In genomic region chr15:77626002-77626401, GRCh38 we compare ENCODE assay signal across 25 cellular contexts. TPM values are rescaled to one million over a fixed set of nuclear protein-coding genes. Genes with fewer than 3 reads are reported as not detected.
DNase-seq lines count a peak whose midpoint lies in the region; ATAC-seq, FAIRE-seq and TF ChIP-seq lines count a peak whose summit lies in the region.
"Had no signal": no experiment of that assay in that cellular context is flagged by ENCODE, and none has a peak within 500 bp of the region (broad histone marks: within the 10 kb centered on the region; RNA-seq: fewer than 3 reads in every experiment).

No MANE protein-coding gene starts in this region.

- H3K4me1 ChIP-seq in left ventricle myocardium inferior (peaks cover 4% of the 10 kb centered on the region), HepG2 (ENCODE audit: insufficient read depth, low read length) (peaks cover 30% of the 10 kb centered on the region), right lobe of liver (no peaks in the 10 kb centered on the region), H1 (replicated peaks in 1 of 4; ENCODE audit: control insufficient read depth in 3 of 4, insufficient read depth in 4 of 4, low read length in 3 of 4) (peaks cover 27 to 71% (median 57%) of the 10 kb centered on the region in 4 experiments), osteoblast (ENCODE audit: insufficient read depth, low read length) (no peaks in the 10 kb centered on the region)

- peak overlapping the region; percentile 56 for H4K91ac ChIP-seq in H1 (replicated peaks; ENCODE audit: insufficient read length, low read length)

- no peak overlapping the region for H3K27ac Mint-ChIP-seq in MCF 10A (ENCODE audit: low read depth, unreplicated experiment)
- H3K27ac Mint-ChIP-seq: CD4-positive, alpha-beta memory T cell; CD4-positive, CD25-positive, alpha-beta regulatory T cell; CD8-positive, alpha-beta memory T cell had no signal

- no peak overlapping the region for H3K4ac ChIP-seq in H1 (replicated peaks; ENCODE audit: insufficient read length, low read depth, low read length)

- no peak overlapping the region for H2BK15ac ChIP-seq in H1 (ENCODE audit: low read length)

- no peak overlapping the region for H2BK120ac ChIP-seq in H1 (replicated peaks; ENCODE audit: low read depth, low read length)

- H3K4me2 ChIP-seq in HepG2 (ENCODE audit: low read depth, low read length) (no peak overlapping the region), H1 (ENCODE audit: insufficient read depth in 1 of 2, low read depth in 2 of 2, low read length in 2 of 2) (no peak overlapping the region), osteoblast (ENCODE audit: insufficient read depth, low read length) (no peak overlapping the region)
- H3K4me2 ChIP-seq: A549, BLaER1 had no signal

- H2AK5ac ChIP-seq in H1 (ENCODE audit: low read depth, low read length) = no peak overlapping the region

- no peak for ATAC-seq in Right ventricle myocardium inferior
- no peak for ATAC-seq in HepG2
- no peak for ATAC-seq in right lobe of liver
- ATAC-seq: A549 had no signal

- H3K27me3 ChIP-seq in left ventricle myocardium inferior (ENCODE audit: low read depth) (peaks cover 10% of the 10 kb centered on the region), HepG2 (ENCODE audit: control insufficient read depth in 1 of 2, insufficient read depth in 2 of 2, low read length in 2 of 2) (peaks cover 6 to 12% of the 10 kb centered on the region in 2 experiments; a peak in 4 of 5 replicates), right lobe of liver (no peaks in the 10 kb centered on the region), H1 (replicated peaks in 1 of 4; ENCODE audit: control insufficient read depth in 3 of 4, extremely low read depth in 1 of 4, insufficient read depth in 3 of 4, low read length in 3 of 4) (no peaks in the 10 kb centered on the region), osteoblast (ENCODE audit: insufficient read depth, low read length) (peaks cover 25% of the 10 kb centered on the region)
- H3K27me3 ChIP-seq: BE2C had no signal

- no peak overlapping the region for H3K4me3 ChIP-seq in left ventricle myocardium inferior
- no peak overlapping the region for H3K4me3 ChIP-seq in HepG2 (replicated peaks in 1 of 3; ENCODE audit: insufficient read depth in 1 of 3, low read depth in 2 of 3, low read length in 3 of 3)
- H3K4me3 ChIP-seq in right lobe of liver = no peak overlapping the region
- no peak overlapping the region for H3K4me3 ChIP-seq in H1 (ENCODE audit: extremely low read depth in 1 of 4, insufficient read depth in 2 of 4, low read depth in 3 of 4, low read length in 4 of 4)
- no peak overlapping the region for H3K4me3 ChIP-seq in osteoblast (ENCODE audit: insufficient read depth, low read length)
- H3K4me3 ChIP-seq: A549, BLaER1 had no signal

- no peak overlapping the region for H4K5ac ChIP-seq in H1 (ENCODE audit: insufficient read length, low read depth, low read length)

- H3K18ac ChIP-seq in H1 (ENCODE audit: extremely low read depth, low read length) = no peak overlapping the region

- no peaks in the 10 kb centered on the region for H3K9me3 Mint-ChIP-seq in MCF 10A (ENCODE audit: unreplicated experiment)
- H3K9me3 Mint-ChIP-seq: CD4-positive, alpha-beta memory T cell; CD8-positive, alpha-beta memory T cell had no signal

- H3K4me1 Mint-ChIP-seq in MCF 10A (ENCODE audit: insufficient read depth, unreplicated experiment) = no peaks in the 10 kb centered on the region
- H3K4me1 Mint-ChIP-seq: CD14-positive monocyte; CD4-positive, alpha-beta memory T cell; CD4-positive, CD25-positive, alpha-beta regulatory T cell; CD8-positive, alpha-beta memory T cell had no signal

- H3K79me1 ChIP-seq in H1 (ENCODE audit: low read depth, low read length) = peaks cover 17% of the 10 kb centered on the region

- no peak overlapping the region for H3K23ac ChIP-seq in H1 (ENCODE audit: insufficient read length)

- TF ChIP-seq RAD21 in HepG2 (CRISPR knock-in tag; IDR thresholded peaks at IDR 0.05) (no peak), H1 (IDR thresholded peaks at IDR 0.05 in 1 of 2, conservative IDR thresholded peaks at IDR 0.05 in 1 of 2; ENCODE audit: low read depth in 2 of 2, low read length in 2 of 2) (no peak)

- H3K9me3 ChIP-seq in left ventricle myocardium inferior (replicated peaks) (no peaks in the 10 kb centered on the region), HepG2 (ENCODE audit: low read length) (no peaks in the 10 kb centered on the region), right lobe of liver (no peaks in the 10 kb centered on the region), H1 (ENCODE audit: insufficient read depth in 2 of 2, low read depth in 1 of 2, low read length in 1 of 2) (no peaks in the 10 kb centered on the region), osteoblast (ENCODE audit: low read depth, low read length) (no peaks in the 10 kb centered on the region)
- H3K9me3 ChIP-seq: A549, BE2C, BLaER1 had no signal

- H3K36me3 ChIP-seq in left ventricle myocardium inferior (no peaks in the 10 kb centered on the region), HepG2 (replicated peaks in 1 of 2; ENCODE audit: control insufficient read depth in 1 of 2, insufficient read depth in 2 of 2, low read length in 2 of 2) (no peaks in the 10 kb centered on the region), right lobe of liver (no peaks in the 10 kb centered on the region), H1 (ENCODE audit: control insufficient read depth in 2 of 4, insufficient read depth in 4 of 4, low read length in 3 of 4) (peaks cover 0 to 4% (median 0%) of the 10 kb centered on the region in 4 experiments; a peak in 2 of 8 replicates), osteoblast (ENCODE audit: insufficient read depth, low read length) (no peaks in the 10 kb centered on the region)
- H3K36me3 ChIP-seq: BE2C, BLaER1 had no signal

- no peaks in the 10 kb centered on the region for H3K36me3 Mint-ChIP-seq in MCF 10A (ENCODE audit: insufficient read depth, unreplicated experiment)
- H3K36me3 Mint-ChIP-seq: CD14-positive monocyte; CD4-positive, alpha-beta memory T cell; CD4-positive, CD25-positive, alpha-beta regulatory T cell; CD8-positive, alpha-beta memory T cell had no signal

- H4K20me1 ChIP-seq in HepG2 (ENCODE audit: insufficient read depth, low read length) = no peaks in the 10 kb centered on the region
- peaks cover 3 to 10% of the 10 kb centered on the region in 2 experiments for H4K20me1 ChIP-seq in H1 (replicated peaks in 1 of 2; ENCODE audit: control insufficient read depth in 1 of 2, insufficient read depth in 2 of 2, low read length in 2 of 2)
- H4K20me1 ChIP-seq in osteoblast (ENCODE audit: insufficient read depth, low read length) = no peaks in the 10 kb centered on the region

- no peak overlapping the region for H3K27ac ChIP-seq in left ventricle myocardium inferior (replicated peaks)
- H3K27ac ChIP-seq in HepG2 (ENCODE audit: extremely low read length, insufficient read depth, low read length) = no peak overlapping the region
- no peak overlapping the region for H3K27ac ChIP-seq in right lobe of liver
- H3K27ac ChIP-seq in H1 (ENCODE audit: low read depth, low read length) = no peak overlapping the region
- H3K27ac ChIP-seq in osteoblast (ENCODE audit: low read depth, low read length) = no peak overlapping the region
- H3K27ac ChIP-seq: 22Rv1, A549, BLaER1 had no signal

- TF ChIP-seq EP300 in HepG2 (IDR thresholded peaks at IDR 0.05; ENCODE audit: low read depth in 2 of 2, low read length in 2 of 2) (no peak), HepG2 (CRISPR knock-in tag; IDR thresholded peaks at IDR 0.05; ENCODE audit: borderline replicate concordance) (no peak), H1 (IDR thresholded peaks at IDR 0.05; ENCODE audit: borderline replicate concordance in 1 of 2, low read depth in 2 of 2, low read length in 2 of 2) (no peak)

- no peak for TF ChIP-seq POLR2A in HepG2 (IDR thresholded peaks at IDR 0.05; ENCODE audit: insufficient read depth in 1 of 2, low read depth in 2 of 2, low read length in 2 of 2)
- no peak for TF ChIP-seq POLR2A in right lobe of liver (IDR thresholded peaks at IDR 0.05)
- no peak for TF ChIP-seq POLR2A in H1 (IDR thresholded peaks at IDR 0.05; ENCODE audit: control extremely low read depth in 1 of 2, low read depth in 2 of 2, low read length in 2 of 2)

- H2BK12ac ChIP-seq in H1 (ENCODE audit: low read depth, low read length) = 0 out of 2 replicates have a peak overlapping the region, but pooled peaks have one; percentile 13

- H3K23me2 ChIP-seq in H1 (ENCODE audit: low read depth, low read length) = peaks cover 5% of the 10 kb centered on the region; the same call in 1 of the 2 replicates

- DNase-seq in Right ventricle myocardium inferior (ENCODE audit: missing footprints) (peak; percentile 65), left ventricle myocardium inferior (no peak), HepG2 (ENCODE audit: low spot score) (no peak), right lobe of liver (no peak), H1 (ENCODE audit: low read depth in 1 of 2, low spot score in 2 of 2) (no peak), osteoblast (ENCODE audit: insufficient read length, low spot score, missing footprints) (peak; percentile 64), MCF 10A (ENCODE audit: unreplicated experiment) (no peak), T1000 (lab: John Stamatoyannopoulos, UW) (no peak)
- DNase-seq: ACHN; BE2C; C1 segment of cervical spinal cord; CD4-positive, alpha-beta memory T cell; CD4-positive, CD25-positive, alpha-beta regulatory T cell; CD8-positive, alpha-beta memory T cell; COR-L47; DMS79 treated with DMSO at 0.1 percent for 48 hours; GF-D8 had no signal

- peak overlapping the region; percentile 11; the same call in 1 of the 2 replicates for H2BK20ac ChIP-seq in H1 (ENCODE audit: low read length)

- H3K4me3 Mint-ChIP-seq in MCF 10A (ENCODE audit: unreplicated experiment) = no peak overlapping the region
- H3K4me3 Mint-ChIP-seq: CD14-positive monocyte; CD4-positive, alpha-beta memory T cell; CD4-positive, CD25-positive, alpha-beta regulatory T cell; CD8-positive, alpha-beta memory T cell had no signal

- H3K14ac ChIP-seq in H1 (ENCODE audit: insufficient read length) = no peak overlapping the region

- H3K56ac ChIP-seq in H1 (replicated peaks; ENCODE audit: insufficient read length, low read depth, low read length) = no peak overlapping the region

- no peak for FAIRE-seq in HepG2 (lab: Jason Lieb, UNC)
- no peak for FAIRE-seq in H1 (lab: Jason Lieb, UNC)
- FAIRE-seq: A549, G401.6, GM12891, GM18507 had no signal

- H2AFZ ChIP-seq in HepG2 (ENCODE audit: low read length) (no peak overlapping the region), H1 (ENCODE audit: low read length) (no peak overlapping the region), osteoblast (ENCODE audit: low read length) (no peak overlapping the region)

- in situ Hi-C loops in HepG2 (cut with HindIII; ENCODE audit: extremely low pct_ligation_motif_present, low pct_unique_long_range_greater_than_20kb) = loop anchor here (25.0 kb wide), 1 partner anchor 186 kb away; no protein-coding TSS in a partner anchor

- 0 out of 2 replicates have a peak overlapping the region, but pooled peaks have one; percentile 38 for H2BK5ac ChIP-seq in H1 (ENCODE audit: low read depth, low read length)

- POLR2A ChIA-PET in HepG2 (lab: Yijun Ruan, JAX) (no interaction called here), H1 (lab: Charles Lee; ENCODE audit: partially characterized antibody) (interaction anchor here (1.6 to 11.2 kb wide), 3 partner anchors 5 to 19 kb away, joined by 5 to 142 read pairs (median 40); partner anchors contain the start of gene LINGO1), MCF 10A (lab: Yijun Ruan, JAX) (no interaction called here)

- H3K79me2 ChIP-seq in HepG2 (ENCODE audit: insufficient read depth, low read length) = no peaks in the 10 kb centered on the region
- peaks cover 12 to 85% of the 10 kb centered on the region in 2 experiments for H3K79me2 ChIP-seq in H1 (ENCODE audit: control insufficient read depth in 1 of 2, insufficient read depth in 2 of 2, low read length in 2 of 2)
- no peaks in the 10 kb centered on the region for H3K79me2 ChIP-seq in osteoblast (ENCODE audit: insufficient read depth, low read length)

- H3K9ac ChIP-seq in HepG2 (ENCODE audit: insufficient read depth, low read depth, low read length) (no peak overlapping the region), H1 (replicated peaks in 1 of 4; ENCODE audit: extremely low read depth in 1 of 4, low read depth in 3 of 4, low read length in 3 of 4) (no peak overlapping the region)
- H3K9ac ChIP-seq: BLaER1 had no signal

- intact Hi-C loops in Right ventricle myocardium inferior (cut with DNase I) (no loop called here), left ventricle myocardium inferior (cut with micrococcal nuclease) (no loop called here), HepG2 (cut with micrococcal nuclease; ENCODE audit: unreplicated experiment) (no loop called here), right lobe of liver (cut with DNase I) (no loop called here), MCF 10A (cut with micrococcal nuclease) (no loop called here)

- no peak for TF ChIP-seq CTCF in left ventricle myocardium inferior (IDR thresholded peaks at IDR 0.05; ENCODE audit: borderline replicate concordance)
- no peak for TF ChIP-seq CTCF in HepG2 (CRISPR knock-in tag; IDR thresholded peaks at IDR 0.05)
- TF ChIP-seq CTCF in right lobe of liver (IDR thresholded peaks at IDR 0.05) = no peak
- TF ChIP-seq CTCF in H1 (IDR thresholded peaks at IDR 0.05; ENCODE audit: control extremely low read depth in 1 of 3, insufficient read depth in 1 of 3, low read depth in 1 of 3, low read length in 3 of 3) = no peak
- no peak for TF ChIP-seq CTCF in osteoblast (IDR thresholded peaks at IDR 0.05; ENCODE audit: extremely low read depth, low read depth, low read length)
- TF ChIP-seq CTCF in MCF 10A (IDR thresholded peaks at IDR 0.05; ENCODE audit: unreplicated experiment) = no peak

- BruUV-seq in HepG2 (replicated peaks; lab: Mats Ljungman, UMichigan) = no TSS peak
- no TSS peak for BruUV-seq in MCF 10A (replicated peaks; lab: Mats Ljungman, UMichigan)

- H4K8ac ChIP-seq in H1 (ENCODE audit: extremely low read depth, insufficient read depth, low read length) = no peak overlapping the region

- peaks cover 27% of the 10 kb centered on the region for H3K27me3 Mint-ChIP-seq in MCF 10A (ENCODE audit: insufficient read depth, unreplicated experiment)

- WGBS in HepG2 (ENCODE audit: low lambda C conversion rate) = 28% methylated on average over 3 of the region's 3 CpGs
- no CpG with 5 or more reads among the region's 3 CpGs for WGBS in right lobe of liver (ENCODE audit: insufficient coverage, low coverage, low lambda C conversion rate, missing lambda C conversion rate)
- WGBS in H1 (ENCODE audit: extremely low coverage in 1 of 2, insufficient coverage in 1 of 2, insufficient read length in 1 of 2, insufficient replicate concordance in 2 of 2, low coverage in 1 of 2, low lambda C conversion rate in 2 of 2, missing lambda C conversion rate in 1 of 2), 2 experiments = 90% methylated on average over 3 of the region's 3 CpGs; no CpG with 5 or more reads in 1 of the 2 experiments

- CTCF ChIA-PET in HepG2 (lab: Yijun Ruan, JAX; ENCODE audit: low intra/inter-chr PET ratio, low total read pairs) (no interaction called here), H1 (lab: Charles Lee; ENCODE audit: partially characterized antibody) (interaction anchor here (0.8 to 13.6 kb wide), 6 partner anchors 9 to 195 kb away, joined by 3 to 244 read pairs (median 51); partner anchors contain the start of gene LINGO1), MCF 10A (lab: Yijun Ruan, JAX) (interaction anchor here (0.5 to 1.6 kb wide), 6 partner anchors 8 to 249 kb away, joined by 3 to 11 read pairs (median 3); no protein-coding TSS in a partner anchor)

RNA-seq across cellular contexts. Expression of gene LINGO1, which starts 6.7 kb away (rescaled TPM):
- total RNA-seq in Right ventricle myocardium inferior = 0.78 TPM
- total RNA-seq in left ventricle myocardium inferior = 0.96 TPM
- not detected in 2 replicates for total RNA-seq in HepG2 (2016; rRNA removed; fragmentation: Illumina TruSeq; extraction: Trizol)
- total RNA-seq in HepG2 (2016; cell fraction: cytosol; rRNA removed; fragmentation: Illumina TruSeq; extraction: Trizol; ENCODE audit: low read depth) = not detected in 2 replicates
- 0.06 TPM in 1 of 2 replicates, not detected in the other for total RNA-seq in HepG2 (2016; cell fraction: insoluble cytoplasmic fraction; rRNA removed; fragmentation: Illumina TruSeq; extraction: Trizol)
- 0.14 TPM in 1 of 2 replicates, not detected in the other for total RNA-seq in HepG2 (2016; cell fraction: membrane; rRNA removed; fragmentation: Illumina TruSeq; extraction: Trizol)
- total RNA-seq in HepG2 (2016; cell fraction: nucleus; rRNA removed; fragmentation: Illumina TruSeq; extraction: Trizol) = not detected in 2 replicates
- polyA plus RNA-seq in HepG2 (2011; rRNA removed) = 0.07 and 0.08 TPM in 2 replicates
- polyA plus RNA-seq in HepG2 (2011; cell fraction: cytosol; rRNA removed) = 0.07 and 0.14 TPM in 2 replicates
- 0.05 TPM in 1 of 2 replicates, not detected in the other for polyA plus RNA-seq in HepG2 (2011; cell fraction: nucleus; rRNA removed)
- not detected in 2 replicates for polyA plus RNA-seq in HepG2 (2012)
- 0.05 TPM in 1 of 2 replicates, not detected in the other for polyA plus RNA-seq in HepG2 (2016; cell fraction: cytosol; fragmentation: Illumina TruSeq; extraction: Trizol; ENCODE audit: low read depth)
- 0.10 TPM in 1 of 2 replicates, not detected in the other for polyA plus RNA-seq in HepG2 (2016; cell fraction: insoluble cytoplasmic fraction; fragmentation: Illumina TruSeq; extraction: Trizol; ENCODE audit: low read depth)
- polyA plus RNA-seq in HepG2 (2016; cell fraction: membrane; fragmentation: Illumina TruSeq; extraction: Trizol; ENCODE audit: low read depth) = 0.16 TPM in 2 replicates
- polyA plus RNA-seq in HepG2 (2016; cell fraction: nucleus; fragmentation: Illumina TruSeq; extraction: Trizol; ENCODE audit: insufficient read depth, low read depth) = not detected in 2 replicates
- polyA minus RNA-seq in HepG2 (2011; rRNA and poly(A)+ RNA removed; ENCODE audit: low replicate concordance) = 1.4 TPM in 1 of 2 replicates, not detected in the other
- not detected in 2 replicates for polyA minus RNA-seq in HepG2 (2011; cell fraction: cytosol; rRNA and poly(A)+ RNA removed)
- not detected in 2 replicates for polyA minus RNA-seq in HepG2 (2011; cell fraction: nucleus; rRNA and poly(A)+ RNA removed)
- 1 to 10 TPM in 1 of 6 experiments, under 1 TPM in 5; 0.31 to 1.2 (median 0.39) TPM for total RNA-seq in right lobe of liver
- total RNA-seq in H1 (2021; fragmentation: NEBNext Ultra II Directional; extraction: Animal tissue kit (Norgen Biotek cat#: 25700)) = 56.4 and 57.1 TPM in 2 replicates
- polyA plus RNA-seq in H1 (2011; rRNA removed) = 114 and 166 TPM in 2 replicates
- polyA plus RNA-seq in H1 (2011; cell fraction: cytosol; rRNA removed) = 51.3 TPM
- 94.7 TPM for polyA plus RNA-seq in H1 (2011; cell fraction: nucleus; rRNA removed)
- 31.6 to 91.8 TPM (median 75.5 TPM) in 4 replicates for polyA plus RNA-seq in H1 (2012, experiment 1 of 2)
- 55.3 TPM for polyA plus RNA-seq in H1 (2012, experiment 2 of 2)
- polyA plus RNA-seq in H1 (2013, experiment 1 of 2) = 73.3 TPM
- 75.1 TPM for polyA plus RNA-seq in H1 (2013, experiment 2 of 2)
- polyA minus RNA-seq in H1 (2011; rRNA and poly(A)+ RNA removed) = 33.5 and 61.7 TPM in 2 replicates
- 36.0 TPM for polyA minus RNA-seq in H1 (2011; cell fraction: cytosol; rRNA and poly(A)+ RNA removed)
- polyA minus RNA-seq in H1 (2011; cell fraction: nucleus; rRNA and poly(A)+ RNA removed) = 39.2 TPM
- under 0.01 and 1.1 TPM in 2 replicates for total RNA-seq in osteoblast
- total RNA-seq in MCF 10A (2022) = not detected in 2 replicates
- total RNA-seq: CD4-positive, alpha-beta memory T cell; CD4-positive, CD25-positive, alpha-beta regulatory T cell; CD8-positive, alpha-beta memory T cell had no signal
- polyA plus RNA-seq: AG04450; CD14-positive monocyte; CD4-positive, alpha-beta memory T cell; CD4-positive, CD25-positive, alpha-beta regulatory T cell; CD8-positive, alpha-beta memory T cell had no signal

Comparison
In these comparisons a context has a peak if more than half of its experiments do, and no peak if none do; other contexts are left out.
1. DNase-seq: peak in Right ventricle myocardium inferior (single experiment) and osteoblast (single experiment); none in left ventricle myocardium inferior (single experiment), HepG2 (single experiment), right lobe of liver (0 of 3), H1 (0 of 2), MCF 10A (single experiment) and T1000 (single experiment).
2. RNA of gene LINGO1, which starts 6.7 kb away (total RNA-seq): 56.4 to 57.1 TPM in H1; under 0.01 to 1.1 TPM in osteoblast, 0.96 TPM in left ventricle myocardium inferior (single experiment), 0.78 TPM in Right ventricle myocardium inferior (single experiment), 0.31 to 1.2 TPM in right lobe of liver, 0.06 to 0.14 TPM in HepG2 and not detected in MCF 10A; every median in the first group is over 10 times any median in the second.